17 cellular contexts compared by ENCODE assay signal in genomic region chr19:20611866-20612265, GRCh38.
"Had no signal": no experiment of that assay in that cellular context is flagged by ENCODE, and none has a peak within 500 bp of the region (broad histone marks: within the 10 kb centered on the region; RNA-seq: fewer than 3 reads in every experiment).

No MANE protein-coding gene starts in this region.

- ATAC-seq: activated CD4-positive, CD25-positive, alpha-beta regulatory T cell treated with anti-CD3 and anti-CD28 coated beads, Interleukin-2, amount 50 U/mL, for 24 hours; activated CD8-positive, alpha-beta memory T cell treated with anti-CD3 and anti-CD28 coated beads, Interleukin-2, amount 10 ng/mL, durations not matched to agents 7 days and 5 days; activated naive CD4-positive, alpha-beta T cell treated with anti-CD3 and anti-CD28 coated beads, Interleukin-2, amount 50 U/mL, for 72 hours; gastrocnemius medialis; heart right ventricle; left lung; stimulated activated memory B cell treated with anti-CD40 and anti-IgM and Interleukin-4, amounts not matched to agents 10 μg/mL and 1 μg/mL and 100 μg/mL, for 72 hours had no signal

- H3K27ac Mint-ChIP-seq: activated CD8-positive, alpha-beta memory T cell treated with anti-CD3 and anti-CD28 coated beads, Interleukin-2, amount 10 ng/mL, durations not matched to agents 7 days and 5 days; activated naive CD4-positive, alpha-beta T cell treated with anti-CD3 and anti-CD28 coated beads, Interleukin-2, amount 50 U/mL, for 72 hours; activated T-cell treated with anti-CD3 and anti-CD28 coated beads, Interleukin-2, amount 50 U/mL, for 24 hours; stimulated activated memory B cell treated with anti-CD40 and anti-IgM and Interleukin-4, amounts not matched to agents 10 μg/mL and 1 μg/mL and 100 μg/mL, for 72 hours had no signal

- H3K36me3 Mint-ChIP-seq: activated CD8-positive, alpha-beta memory T cell treated with anti-CD3 and anti-CD28 coated beads, Interleukin-2, amount 10 ng/mL, durations not matched to agents 7 days and 5 days had no signal

- H3K4me1 ChIP-seq: gastrocnemius medialis, heart right ventricle, left lung, upper lobe of left lung had no signal

- H3K36me3 ChIP-seq: gastrocnemius medialis, heart right ventricle, left lung, upper lobe of left lung had no signal

- H3K4me3 Mint-ChIP-seq: activated CD8-positive, alpha-beta memory T cell treated with anti-CD3 and anti-CD28 coated beads, Interleukin-2, amount 10 ng/mL, durations not matched to agents 7 days and 5 days; activated T-cell treated with anti-CD3 and anti-CD28 coated beads, Interleukin-2, amount 50 U/mL, for 24 hours; stimulated activated memory B cell treated with anti-CD40 and anti-IgM and Interleukin-4, amounts not matched to agents 10 μg/mL and 1 μg/mL and 100 μg/mL, for 72 hours had no signal

- H3K27me3 ChIP-seq: gastrocnemius medialis, heart right ventricle, left lung, upper lobe of left lung had no signal

- DNase-seq: activated CD4-positive, alpha-beta T cell treated with anti-CD3 and anti-CD28 coated beads, Interleukin-2, amount 50 U/mL, for 4 hours; activated CD8-positive, alpha-beta memory T cell treated with anti-CD3 and anti-CD28 coated beads, Interleukin-2, amount 10 ng/mL, durations not matched to agents 7 days and 5 days; activated effector memory CD4-positive, alpha-beta T cell treated with Interleukin-2 at 50 U/mL for 16 hours; activated T-cell treated with anti-CD3 and anti-CD28 coated beads, Interleukin-2, amount 50 U/mL, for 24 hours; amygdala; gastrocnemius medialis; heart right ventricle; islet precursor cell; left lung; posterior cingulate gyrus; right cardiac atrium; stimulated activated CD4-positive, alpha-beta T cell treated with anti-CD3 and anti-CD28 coated beads, Interleukin-1b, Interleukin-23, amount 100 ng/mL, for 48 hours; substantia nigra; upper lobe of left lung had no signal

- H3K9me3 ChIP-seq: gastrocnemius medialis had no signal

- H3K27ac ChIP-seq: gastrocnemius medialis, heart right ventricle, left lung, upper lobe of left lung had no signal

- H3K27me3 Mint-ChIP-seq: activated CD8-positive, alpha-beta memory T cell treated with anti-CD3 and anti-CD28 coated beads, Interleukin-2, amount 10 ng/mL, durations not matched to agents 7 days and 5 days; activated T-cell treated with anti-CD3 and anti-CD28 coated beads, Interleukin-2, amount 50 U/mL, for 24 hours; stimulated activated memory B cell treated with anti-CD40 and anti-IgM and Interleukin-4, amounts not matched to agents 10 μg/mL and 1 μg/mL and 100 μg/mL, for 72 hours had no signal

- H3K4me1 Mint-ChIP-seq: activated CD8-positive, alpha-beta memory T cell treated with anti-CD3 and anti-CD28 coated beads, Interleukin-2, amount 10 ng/mL, durations not matched to agents 7 days and 5 days; stimulated activated memory B cell treated with anti-CD40 and anti-IgM and Interleukin-4, amounts not matched to agents 10 μg/mL and 1 μg/mL and 100 μg/mL, for 72 hours had no signal

- H3K4me3 ChIP-seq: left lung had no signal
